ENCODE assay signal across 9 cellular contexts in genomic region chr5:150503977-150504620, GRCh38. TPM values are rescaled to one million over a fixed set of nuclear protein-coding genes. Genes with fewer than 3 reads are reported as not detected.
DNase-seq lines count a peak whose midpoint lies in the region; ATAC-seq lines count a peak whose summit lies in the region.
"Had no signal": no experiment of that assay in that cellular context is flagged by ENCODE, and none has a peak within 500 bp of the region (broad histone marks: within the 10 kb centered on the region; RNA-seq: fewer than 3 reads in every experiment).

No MANE protein-coding gene starts in this region.

- DNase-seq in NCI-H748 (lab: John Stamatoyannopoulos, UW; ENCODE audit: unreplicated experiment) (peak; percentile 27), NCI-H748 treated with DMSO at 0.1 percent for 48 hours (lab: John Stamatoyannopoulos, UW) (no peak), epithelial cell of prostate (ENCODE audit: low read depth, low spot score) (no peak), myocyte (ENCODE audit: low read depth) (peak; percentile 83), NCI-H1417 treated with DMSO at 0.1 percent for 48 hours (lab: John Stamatoyannopoulos, UW) (no peak), NCI-H774 (lab: John Stamatoyannopoulos, UW) (no peak), SIG-M5 (lab: John Stamatoyannopoulos, UW) (no peak)
- DNase-seq: activated CD4-positive, alpha-beta memory T cell treated with anti-CD3 and anti-CD28 coated beads, Interleukin-2, amount 10 ng/mL, durations not matched to agents 7 days and 5 days had no signal

- H3K27ac ChIP-seq in epithelial cell of prostate: peak overlapping the region; percentile 65

- ATAC-seq in GM18909 (IDR thresholded peaks at IDR 0.05; ENCODE audit: poor library complexity, unreplicated experiment): no peak

RNA-seq across cellular contexts. Expression of gene NDST1, which starts 3.8 kb away (rescaled TPM):
- 73.7 and 105 TPM in 2 replicates for total RNA-seq in myocyte
- 353 TPM for polyA plus RNA-seq in myocyte (2012)

RNA-seq across cellular contexts. Expression of gene RPS14, which starts 54.6 kb away (rescaled TPM):
- 1,461 and 1,734 TPM in 2 replicates for total RNA-seq in myocyte
- polyA plus RNA-seq in myocyte (2012): 2,827 TPM

Comparison
In these comparisons a context has a peak if more than half of its experiments do, and no peak if none do; other contexts are left out.
1. DNase-seq: peak in NCI-H748 (single experiment) and myocyte (single experiment); none in NCI-H748 treated with DMSO at 0.1 percent for 48 hours (single experiment), epithelial cell of prostate (single experiment), NCI-H1417 treated with DMSO at 0.1 percent for 48 hours (single experiment), NCI-H774 (single experiment) and SIG-M5 (single experiment).